In genomic region chr19:16330368-16330801, GRCh38 we compare ENCODE assay signal across 8 cellular contexts. TPM values are rescaled to one million over a fixed set of nuclear protein-coding genes. Genes with fewer than 3 reads are reported as not detected.
DNase-seq lines count a peak whose midpoint lies in the region; ATAC-seq lines count a peak whose summit lies in the region.

No MANE protein-coding gene starts in this region.

- peak; percentile 31 for DNase-seq in DMS 273 (lab: John Stamatoyannopoulos, UW; ENCODE audit: unreplicated experiment)
- DNase-seq in DMS 273 treated with DMSO at 0.1 percent for 48 hours (lab: John Stamatoyannopoulos, UW), result no peak
- peak; percentile 97 for DNase-seq in RKO (ENCODE audit: low spot score)
- DNase-seq in activated gamma-delta T cell (lab: John Stamatoyannopoulos, UW), result peak; percentile 84
- peak; percentile 86 for DNase-seq in left cardiac atrium
- peak; percentile 95 for DNase-seq in stimulated activated CD4-positive, alpha-beta T cell treated with anti-CD3 and anti-CD28 coated beads, Interleukin-4, amount 100 ng/mL, for 24 hours
- DNase-seq in NCI-H187 treated with DMSO at 0.1 percent for 48 hours (lab: John Stamatoyannopoulos, UW), result no peak

- peak; percentile 35 to 60 for ATAC-seq in left cardiac atrium
- ATAC-seq in GM19397 (IDR thresholded peaks at IDR 0.05; ENCODE audit: unreplicated experiment), result no peak

- intact Hi-C loops in left cardiac atrium (cut with DNase I), result loop anchor here in 1 of 2 donors (10.0 kb wide), 1 partner anchor 54 kb away; no protein-coding TSS in a partner anchor

RNA-seq across cellular contexts. Expression of gene KLF2, which starts 5.8 kb away (rescaled TPM):
- 10 to 100 TPM; 66.4 to 77.5 TPM for total RNA-seq in left cardiac atrium

Comparison
In these comparisons a context has a peak if more than half of its experiments do, and no peak if none do; other contexts are left out.
1. DNase-seq: peak in DMS 273 (single experiment), RKO (single experiment), activated gamma-delta T cell (single experiment), left cardiac atrium (single experiment) and stimulated activated CD4-positive, alpha-beta T cell treated with anti-CD3 and anti-CD28 coated beads, Interleukin-4, amount 100 ng/mL, for 24 hours (single experiment); none in DMS 273 treated with DMSO at 0.1 percent for 48 hours (single experiment) and NCI-H187 treated with DMSO at 0.1 percent for 48 hours (single experiment).